In the genomic region with DNA sequence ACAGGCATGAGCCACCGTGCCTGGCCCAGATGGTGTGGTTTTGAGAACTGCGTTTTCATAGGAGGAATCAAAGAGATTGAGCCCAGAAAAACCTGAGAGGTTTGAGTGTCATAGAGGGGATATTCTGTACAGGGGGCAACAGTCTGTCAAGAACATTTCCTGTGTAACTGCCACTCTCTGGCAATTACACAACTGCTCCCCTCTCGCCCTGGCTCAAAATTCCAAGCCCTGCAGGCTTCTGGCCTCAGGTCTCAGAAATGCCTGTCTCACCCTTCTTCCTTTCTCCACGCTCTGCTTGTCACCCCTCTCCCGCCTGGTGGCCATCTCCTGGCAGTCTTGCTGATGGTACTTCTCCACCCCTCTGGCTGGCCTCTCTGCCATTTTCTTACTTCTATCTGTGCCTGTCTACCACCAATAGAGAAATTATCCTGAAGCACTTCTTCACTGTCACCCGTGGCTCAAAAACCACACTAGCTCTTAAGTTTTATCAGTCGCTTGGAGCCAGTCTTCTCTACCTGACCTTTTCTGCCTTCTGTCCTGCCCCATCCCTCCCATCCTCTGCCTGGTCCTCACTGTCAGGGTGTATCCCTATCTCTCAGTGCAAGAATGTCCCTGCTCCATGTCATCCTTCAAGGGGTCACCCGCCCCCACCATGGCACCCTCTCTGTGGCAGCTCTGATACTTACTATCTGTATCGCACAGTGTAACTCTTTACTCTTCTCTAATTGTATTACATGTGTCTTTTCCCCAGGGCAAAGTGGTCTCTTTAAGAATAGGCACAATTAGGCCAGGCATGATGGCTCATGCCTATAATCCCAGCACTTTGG, we compare ENCODE assay signal across 11 cellular contexts. TPM values are rescaled to one million over a fixed set of nuclear protein-coding genes. Genes with fewer than 3 reads are reported as not detected.
A peak's percentile ranks its signal among the peaks of the same experiment; 100 is the strongest.
DNase-seq lines count a peak whose midpoint lies in the region; ATAC-seq and TF ChIP-seq lines count a peak whose summit lies in the region.
"Had no signal": no experiment of that assay in that cellular context is flagged by ENCODE, and none has a peak within 500 bp of the region (broad histone marks: within the 10 kb centered on the region; RNA-seq: fewer than 3 reads in every experiment).

No MANE protein-coding gene starts in this region.

- no TSS peak for BruUV-seq in mammary epithelial cell (replicated peaks; lab: Mats Ljungman, UMichigan)

- TF ChIP-seq POLR2A in breast epithelium (IDR thresholded peaks at IDR 0.05), result no peak
- TF ChIP-seq POLR2A in transverse colon (IDR thresholded peaks at IDR 0.05), result no peak

- no peak for TF ChIP-seq EP300 in transverse colon (IDR thresholded peaks at IDR 0.05; ENCODE audit: low read depth)

- H4K20me1 ChIP-seq in mammary epithelial cell (ENCODE audit: insufficient read depth, low read length), result no peaks in the 10 kb centered on the region

- TF ChIP-seq CTCF in breast epithelium (IDR thresholded peaks at IDR 0.05) (no peak), mammary epithelial cell (conservative IDR thresholded peaks at IDR 0.05 in 1 of 2, IDR thresholded peaks at IDR 0.05 in 1 of 2; ENCODE audit: extremely low read depth in 1 of 2, insufficient read depth in 1 of 2, low read depth in 1 of 2, low read length in 2 of 2) (no peak), nephron progenitor cell (IDR thresholded peaks at IDR 0.05) (no peak), transverse colon (IDR thresholded peaks at IDR 0.05) (no peak)

- peaks cover 47% of the 10 kb centered on the region for H3K4me1 Mint-ChIP-seq in central memory CD8-positive, alpha-beta T cell
- H3K4me1 Mint-ChIP-seq in nephron progenitor cell, result peaks cover 55% of the 10 kb centered on the region
- H3K4me1 Mint-ChIP-seq in activated naive CD4-positive, alpha-beta T cell treated with anti-CD3 and anti-CD28 coated beads for 36 hours (ENCODE audit: low read depth), result peaks cover 25% of the 10 kb centered on the region

- H3K27me3 ChIP-seq in breast epithelium, result no peaks in the 10 kb centered on the region
- H3K27me3 ChIP-seq in mammary epithelial cell (ENCODE audit: insufficient read depth, low read length), result no peaks in the 10 kb centered on the region
- no peaks in the 10 kb centered on the region for H3K27me3 ChIP-seq in transverse colon

- no peak overlapping the region for H3K4me3 Mint-ChIP-seq in central memory CD8-positive, alpha-beta T cell
- H3K4me3 Mint-ChIP-seq in nephron progenitor cell, result peak overlapping the region; percentile 3
- no peak overlapping the region for H3K4me3 Mint-ChIP-seq in activated naive CD4-positive, alpha-beta T cell treated with anti-CD3 and anti-CD28 coated beads for 36 hours

- H3K36me3 Mint-ChIP-seq in central memory CD8-positive, alpha-beta T cell (ENCODE audit: insufficient read depth), result peaks cover 6% of the 10 kb centered on the region
- H3K36me3 Mint-ChIP-seq in nephron progenitor cell (ENCODE audit: low read depth), result no peaks in the 10 kb centered on the region
- peaks cover 2% of the 10 kb centered on the region for H3K36me3 Mint-ChIP-seq in activated naive CD4-positive, alpha-beta T cell treated with anti-CD3 and anti-CD28 coated beads for 36 hours (ENCODE audit: low read depth)

- no peaks in the 10 kb centered on the region for H3K9me3 Mint-ChIP-seq in central memory CD8-positive, alpha-beta T cell
- H3K9me3 Mint-ChIP-seq in nephron progenitor cell, result no peaks in the 10 kb centered on the region
- H3K9me3 Mint-ChIP-seq in activated naive CD4-positive, alpha-beta T cell treated with anti-CD3 and anti-CD28 coated beads for 36 hours, result no peaks in the 10 kb centered on the region
- H3K9me3 Mint-ChIP-seq: activated B cell treated with CpG ODN at 0.5 μM for 24 hours had no signal

- CTCF ChIA-PET in mammary epithelial cell (lab: Charles Lee; ENCODE audit: low non-redundant PET), result no interaction called here
- CTCF ChIA-PET in activated naive CD4-positive, alpha-beta T cell treated with anti-CD3 and anti-CD28 coated beads for 36 hours (lab: Charles Lee), result interaction anchor here (0.6 to 1.2 kb wide), 2 partner anchors 12 to 639 kb away, joined by 3 to 4 read pairs; no protein-coding TSS in a partner anchor

- WGBS in mammary epithelial cell (ENCODE audit: low coverage, missing lambda C conversion rate), result 76% methylated on average over 8 of the region's 9 CpGs
- 83 to 87% methylated on average over 7 to 9 of the region's 9 CpGs for WGBS in transverse colon (ENCODE audit: low coverage in 1 of 2), 2 donors

- H3K4me2 ChIP-seq in mammary epithelial cell (ENCODE audit: insufficient read depth, low read depth, low read length), result no peak overlapping the region

- H3K27ac Mint-ChIP-seq in central memory CD8-positive, alpha-beta T cell (ENCODE audit: low read depth), result peak overlapping the region; percentile 39
- H3K27ac Mint-ChIP-seq in nephron progenitor cell, result peak overlapping the region; percentile 58
- H3K27ac Mint-ChIP-seq in activated naive CD4-positive, alpha-beta T cell treated with anti-CD3 and anti-CD28 coated beads for 36 hours, result no peak overlapping the region

- H3K36me3 ChIP-seq in breast epithelium, result no peaks in the 10 kb centered on the region
- no peaks in the 10 kb centered on the region for H3K36me3 ChIP-seq in mammary epithelial cell (ENCODE audit: insufficient read depth, low read length)
- no peaks in the 10 kb centered on the region for H3K36me3 ChIP-seq in transverse colon

- DNase-seq in breast epithelium (ENCODE audit: low spot score in 2 of 2), result no peak
- no peak for DNase-seq in mammary epithelial cell
- no peak for DNase-seq in central memory CD8-positive, alpha-beta T cell (ENCODE audit: low spot score in 2 of 2)
- DNase-seq in nephron progenitor cell, result no peak
- DNase-seq in transverse colon, result no peak
- no peak for DNase-seq in occipital lobe (lab: John Stamatoyannopoulos, UW)
- DNase-seq in NCI-H774 (lab: John Stamatoyannopoulos, UW), result no peak
- DNase-seq in activated naive CD4-positive, alpha-beta T cell treated with anti-CD3 and anti-CD28 coated beads for 36 hours, result no peak
- DNase-seq: activated B cell treated with CpG ODN at 0.5 μM for 24 hours, GOT3, NCI-H345 had no signal

- dilution Hi-C loops in mammary epithelial cell (cut with HindIII; ENCODE audit: low sequenced_read_pairs), result no loop called here

- no peak overlapping the region for H3K4me3 ChIP-seq in breast epithelium
- H3K4me3 ChIP-seq in mammary epithelial cell (replicated peaks in 1 of 3; ENCODE audit: insufficient read depth in 1 of 3, low read depth in 2 of 3, low read length in 3 of 3), result no peak overlapping the region
- no peak overlapping the region for H3K4me3 ChIP-seq in transverse colon

- no peaks in the 10 kb centered on the region for H3K27me3 Mint-ChIP-seq in central memory CD8-positive, alpha-beta T cell
- H3K27me3 Mint-ChIP-seq in nephron progenitor cell (ENCODE audit: low read depth, poor library complexity), result peaks cover 3% of the 10 kb centered on the region
- no peaks in the 10 kb centered on the region for H3K27me3 Mint-ChIP-seq in activated naive CD4-positive, alpha-beta T cell treated with anti-CD3 and anti-CD28 coated beads for 36 hours (ENCODE audit: low read depth)
- H3K27me3 Mint-ChIP-seq: activated B cell treated with CpG ODN at 0.5 μM for 24 hours had no signal

- H3K9me3 ChIP-seq in breast epithelium (no peaks in the 10 kb centered on the region), mammary epithelial cell (replicated peaks; ENCODE audit: insufficient read depth, low read length) (no peaks in the 10 kb centered on the region), transverse colon (no peaks in the 10 kb centered on the region)

- no peak for ATAC-seq in central memory CD8-positive, alpha-beta T cell (replicated peaks; ENCODE audit: extremely low read depth, poor library complexity, severe bottlenecking)

- H2AFZ ChIP-seq in mammary epithelial cell (ENCODE audit: low read depth, low read length), result no peak overlapping the region

- H3K27ac ChIP-seq in breast epithelium (peak overlapping the region; percentile 86 to 91), mammary epithelial cell (ENCODE audit: insufficient read depth, low read depth, low read length) (no peak overlapping the region), transverse colon (peak overlapping the region; percentile 34 to 73 (median 67))

- H3K9ac ChIP-seq in mammary epithelial cell (ENCODE audit: insufficient read depth, low read length), result no peak overlapping the region

- H3K4me1 ChIP-seq in breast epithelium (peaks cover 8 to 24% of the 10 kb centered on the region in 2 donors), mammary epithelial cell (ENCODE audit: insufficient read depth, low read length) (peaks cover 31% of the 10 kb centered on the region), transverse colon (peaks cover 17 to 60% (median 23%) of the 10 kb centered on the region in 4 donors)

- intact Hi-C loops in breast epithelium (cut with DNase I; ENCODE audit: low total_unique reads) (no loop called here), mammary epithelial cell (cut with micrococcal nuclease) (no loop called here), transverse colon (cut with DNase I; ENCODE audit: low total_unique reads) (no loop called here)
- intact Hi-C loops in activated naive CD4-positive, alpha-beta T cell treated with anti-CD3 and anti-CD28 coated beads for 36 hours (cut with micrococcal nuclease), result no loop called here

- in situ Hi-C loops in mammary epithelial cell (cut with MboI; ENCODE audit: low sequenced_read_pairs in 2 of 2), result no loop called here
- in situ Hi-C loops in transverse colon (cut with MboI; ENCODE audit: low pct_ligation_motif_present in 1 of 4, low pct_unique_long_range_greater_than_20kb in 1 of 4, low sequenced_read_pairs in 3 of 4), result no loop called here

- no peaks in the 10 kb centered on the region for H3K79me2 ChIP-seq in mammary epithelial cell (ENCODE audit: insufficient read depth, low read length)

RNA-seq across cellular contexts. Expression of a gene that starts 4.2 kb away (rescaled TPM):
- 10 to 100 TPM; 33.8 to 92.0 (median 50.8) TPM for total RNA-seq in breast epithelium
- total RNA-seq in mammary epithelial cell, result 1 to 10 TPM; 2.2 to 7.3 TPM
- polyA plus RNA-seq in mammary epithelial cell, result 6.0 TPM
- polyA minus RNA-seq in mammary epithelial cell, result 10.2 TPM
- total RNA-seq in transverse colon, result 10 to 100 TPM in 2 of 4 donors, 1 to 10 TPM in 1, not detected in 1; 9.4 to 26.9 (median 17.1) TPM
- total RNA-seq in occipital lobe, result 3.6 TPM
- total RNA-seq in activated naive CD4-positive, alpha-beta T cell treated with anti-CD3 and anti-CD28 coated beads for 36 hours, result 10 to 100 TPM; 18.4 to 21.8 TPM

RNA-seq across cellular contexts. Expression of a gene that starts 7.1 kb away (rescaled TPM):
- total RNA-seq in breast epithelium, result 100 to 1,000 TPM; 131 to 243 (median 161) TPM
- 100 to 1,000 TPM; 101 to 109 TPM for total RNA-seq in mammary epithelial cell
- polyA plus RNA-seq in mammary epithelial cell, result 269 TPM
- polyA minus RNA-seq in mammary epithelial cell, result 193 TPM
- 100 to 1,000 TPM in 3 of 4 donors, 10 to 100 TPM in 1; 23.9 to 164 (median 141) TPM for total RNA-seq in transverse colon
- total RNA-seq in occipital lobe, result 38.8 TPM
- 10 to 100 TPM; 86.8 to 96.1 TPM for total RNA-seq in activated naive CD4-positive, alpha-beta T cell treated with anti-CD3 and anti-CD28 coated beads for 36 hours

RNA-seq across cellular contexts. Expression of a gene that starts 11.0 kb away (rescaled TPM):
- total RNA-seq in breast epithelium (100 to 1,000 TPM in 1 of 3 donors, 10 to 100 TPM in 2; 23.2 to 127 (median 55.7) TPM), mammary epithelial cell (100 to 1,000 TPM in 1 of 2 donors, 10 to 100 TPM in 1; 94.0 to 166 TPM), transverse colon (100 to 1,000 TPM in 3 of 4 donors, 10 to 100 TPM in 1; 10.5 to 186 (median 147) TPM), occipital lobe (0.94 TPM)
- 327 TPM for polyA plus RNA-seq in mammary epithelial cell
- 42.7 TPM for polyA minus RNA-seq in mammary epithelial cell
- total RNA-seq in activated naive CD4-positive, alpha-beta T cell treated with anti-CD3 and anti-CD28 coated beads for 36 hours, result 100 to 1,000 TPM in 1 of 2 experiments, 10 to 100 TPM in 1; 98.7 to 102 TPM

RNA-seq across cellular contexts. Expression of a gene that starts 14.1 kb away (rescaled TPM):
- total RNA-seq in breast epithelium (10 to 100 TPM; 20.8 to 40.0 (median 22.6) TPM), mammary epithelial cell (10 to 100 TPM; 12.5 to 14.2 TPM), transverse colon (10 to 100 TPM in 2 of 4 donors, 1 to 10 TPM in 2; 5.2 to 21.7 (median 12.8) TPM), occipital lobe (4.8 TPM)
- 11.4 TPM for polyA plus RNA-seq in mammary epithelial cell
- 19.7 TPM for polyA minus RNA-seq in mammary epithelial cell
- under 1 TPM; 0.55 to 0.67 TPM for total RNA-seq in activated naive CD4-positive, alpha-beta T cell treated with anti-CD3 and anti-CD28 coated beads for 36 hours

RNA-seq across cellular contexts. Expression of a gene that starts 23.4 kb away (rescaled TPM):
- total RNA-seq in breast epithelium, result 10 to 100 TPM; 13.9 to 26.6 (median 16.1) TPM
- 10 to 100 TPM; 10.8 to 21.9 TPM for total RNA-seq in mammary epithelial cell
- 7.0 TPM for polyA plus RNA-seq in mammary epithelial cell
- polyA minus RNA-seq in mammary epithelial cell, result 48.4 TPM
- 10 to 100 TPM; 17.7 to 24.8 (median 18.6) TPM for total RNA-seq in transverse colon
- 27.8 TPM for total RNA-seq in occipital lobe
- total RNA-seq in activated naive CD4-positive, alpha-beta T cell treated with anti-CD3 and anti-CD28 coated beads for 36 hours, result 10 to 100 TPM; 29.3 to 31.0 TPM
